1 cellular context compared by ENCODE assay signal in the genomic region with DNA sequence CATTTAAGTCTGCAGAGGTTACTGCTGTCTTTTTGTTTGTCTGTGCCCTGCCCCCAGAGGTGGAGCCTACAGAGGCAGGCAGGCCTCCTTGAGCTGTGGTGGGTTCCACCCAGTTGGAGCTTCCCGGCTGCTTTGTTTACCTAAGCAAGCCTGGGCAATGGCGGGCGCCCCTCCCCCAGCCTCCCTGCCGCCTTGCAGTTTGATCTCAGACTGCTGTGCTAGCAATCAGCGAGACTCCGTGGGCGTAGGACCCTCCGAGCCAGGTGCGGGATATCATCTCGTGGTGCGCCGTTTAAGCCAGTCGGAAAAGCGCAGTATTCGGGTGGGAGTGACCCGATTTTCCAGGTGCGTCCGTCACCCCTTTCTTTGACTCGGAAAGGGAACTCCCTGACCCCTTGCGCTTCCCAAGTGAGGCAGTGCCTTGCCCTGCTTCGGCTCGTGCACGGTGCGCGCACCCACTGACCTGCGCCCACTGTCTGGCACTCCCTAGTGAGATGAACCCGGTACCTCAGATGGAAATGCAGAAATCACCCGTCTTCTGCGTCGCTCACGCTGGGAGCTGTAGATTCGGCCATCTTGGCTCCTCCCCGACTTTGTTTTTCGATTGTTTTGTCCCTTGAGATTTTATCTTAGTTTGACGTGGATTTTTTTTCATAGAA.
TF ChIP-seq lines count a peak whose summit lies in the region.
"Not testable (repeated sequence)": the region's sequence is repeated elsewhere in the genome, so short reads cannot be mapped to it uniquely, and the experiment has no call there.

No MANE protein-coding gene starts in this region.

TF ChIP-seq in HepG2, 621 proteins besides CTCF, POLR2A, EP300 and RAD21 (continues in another document):
- TF ChIP-seq, protein P1, sequence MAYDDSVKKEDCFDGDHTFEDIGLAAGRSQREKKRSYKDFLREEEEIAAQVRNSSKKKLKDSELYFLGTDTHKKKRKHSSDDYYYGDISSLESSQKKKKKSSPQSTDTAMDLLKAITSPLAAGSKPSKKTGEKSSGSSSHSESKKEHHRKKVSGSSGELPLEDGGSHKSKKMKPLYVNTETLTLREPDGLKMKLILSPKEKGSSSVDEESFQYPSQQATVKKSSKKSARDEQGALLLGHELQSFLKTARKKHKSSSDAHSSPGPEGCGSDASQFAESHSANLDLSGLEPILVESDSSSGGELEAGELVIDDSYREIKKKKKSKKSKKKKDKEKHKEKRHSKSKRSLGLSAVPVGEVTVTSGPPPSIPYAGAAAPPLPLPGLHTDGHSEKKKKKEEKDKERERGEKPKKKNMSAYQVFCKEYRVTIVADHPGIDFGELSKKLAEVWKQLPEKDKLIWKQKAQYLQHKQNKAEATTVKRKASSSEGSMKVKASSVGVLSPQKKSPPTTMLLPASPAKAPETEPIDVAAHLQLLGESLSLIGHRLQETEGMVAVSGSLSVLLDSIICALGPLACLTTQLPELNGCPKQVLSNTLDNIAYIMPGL (CRISPR knock-in tag; IDR thresholded peaks at IDR 0.05; ENCODE audit: borderline replicate concordance in 1 of 2, low read depth in 1 of 2), result peak in 1 of 2 experiments; percentile 31; a peak in 2 of 4 replicates
- TF ChIP-seq SP4 (CRISPR knock-in tag; IDR thresholded peaks at IDR 0.05) (0 out of 2 replicates have a peak, but pooled peaks have one; percentile 24), BRD4 (CRISPR knock-in tag; IDR thresholded peaks at IDR 0.05) (peak; percentile 54; the same call in 1 of the 2 replicates), KDM5B (CRISPR knock-in tag; IDR thresholded peaks at IDR 0.05; ENCODE audit: borderline replicate concordance) (peak; percentile 38; the same call in 1 of the 2 replicates), PHF8 (CRISPR knock-in tag; IDR thresholded peaks at IDR 0.05) (peak; percentile 68), FOXK1 (CRISPR knock-in tag; IDR thresholded peaks at IDR 0.05; ENCODE audit: borderline replicate concordance, low read depth) (peak; percentile 27; the same call in 1 of the 2 replicates), MED1 (CRISPR knock-in tag; IDR thresholded peaks at IDR 0.05) (peak; percentile 18; the same call in 1 of the 2 replicates), DMAP1 (CRISPR knock-in tag; IDR thresholded peaks at IDR 0.05) (peak; percentile 22; the same call in 1 of the 2 replicates), NFRKB (IDR thresholded peaks at IDR 0.05) (peak; percentile 16; the same call in 1 of the 2 replicates), ZNF274 (CRISPR knock-in tag; IDR thresholded peaks at IDR 0.05) (0 out of 2 replicates have a peak, but pooled peaks have one; percentile 46), FOXA1 (CRISPR knock-in tag; IDR thresholded peaks at IDR 0.05) (peak; percentile 88), HOXA3 (CRISPR knock-in tag; IDR thresholded peaks at IDR 0.05) (peak; percentile 72), SOX6 (CRISPR knock-in tag; IDR thresholded peaks at IDR 0.05) (peak; percentile 59), KAT7 (CRISPR knock-in tag; IDR thresholded peaks at IDR 0.05; ENCODE audit: borderline replicate concordance) (peak; percentile 64; the same call in 1 of the 2 replicates), KMT2B (CRISPR knock-in tag; IDR thresholded peaks at IDR 0.05) (peak; percentile 61; the same call in 1 of the 2 replicates), THAP11 (CRISPR knock-in tag; IDR thresholded peaks at IDR 0.05) (0 out of 2 replicates have a peak, but pooled peaks have one; percentile 11), HNRNPLL (IDR thresholded peaks at IDR 0.05; ENCODE audit: low read depth, low read length, poor library complexity, severe bottlenecking) (peak; percentile 33), ZNF563 (CRISPR knock-in tag; IDR thresholded peaks at IDR 0.05) (0 out of 2 replicates have a peak, but pooled peaks have one; percentile 40), ZNF292 (CRISPR knock-in tag; IDR thresholded peaks at IDR 0.05; ENCODE audit: borderline replicate concordance, low read depth) (peak; percentile 73; the same call in 1 of the 2 replicates), ZNF605 (CRISPR knock-in tag; IDR thresholded peaks at IDR 0.05) (0 out of 2 replicates have a peak, but pooled peaks have one; percentile 29)
- TF ChIP-seq, protein P2, sequence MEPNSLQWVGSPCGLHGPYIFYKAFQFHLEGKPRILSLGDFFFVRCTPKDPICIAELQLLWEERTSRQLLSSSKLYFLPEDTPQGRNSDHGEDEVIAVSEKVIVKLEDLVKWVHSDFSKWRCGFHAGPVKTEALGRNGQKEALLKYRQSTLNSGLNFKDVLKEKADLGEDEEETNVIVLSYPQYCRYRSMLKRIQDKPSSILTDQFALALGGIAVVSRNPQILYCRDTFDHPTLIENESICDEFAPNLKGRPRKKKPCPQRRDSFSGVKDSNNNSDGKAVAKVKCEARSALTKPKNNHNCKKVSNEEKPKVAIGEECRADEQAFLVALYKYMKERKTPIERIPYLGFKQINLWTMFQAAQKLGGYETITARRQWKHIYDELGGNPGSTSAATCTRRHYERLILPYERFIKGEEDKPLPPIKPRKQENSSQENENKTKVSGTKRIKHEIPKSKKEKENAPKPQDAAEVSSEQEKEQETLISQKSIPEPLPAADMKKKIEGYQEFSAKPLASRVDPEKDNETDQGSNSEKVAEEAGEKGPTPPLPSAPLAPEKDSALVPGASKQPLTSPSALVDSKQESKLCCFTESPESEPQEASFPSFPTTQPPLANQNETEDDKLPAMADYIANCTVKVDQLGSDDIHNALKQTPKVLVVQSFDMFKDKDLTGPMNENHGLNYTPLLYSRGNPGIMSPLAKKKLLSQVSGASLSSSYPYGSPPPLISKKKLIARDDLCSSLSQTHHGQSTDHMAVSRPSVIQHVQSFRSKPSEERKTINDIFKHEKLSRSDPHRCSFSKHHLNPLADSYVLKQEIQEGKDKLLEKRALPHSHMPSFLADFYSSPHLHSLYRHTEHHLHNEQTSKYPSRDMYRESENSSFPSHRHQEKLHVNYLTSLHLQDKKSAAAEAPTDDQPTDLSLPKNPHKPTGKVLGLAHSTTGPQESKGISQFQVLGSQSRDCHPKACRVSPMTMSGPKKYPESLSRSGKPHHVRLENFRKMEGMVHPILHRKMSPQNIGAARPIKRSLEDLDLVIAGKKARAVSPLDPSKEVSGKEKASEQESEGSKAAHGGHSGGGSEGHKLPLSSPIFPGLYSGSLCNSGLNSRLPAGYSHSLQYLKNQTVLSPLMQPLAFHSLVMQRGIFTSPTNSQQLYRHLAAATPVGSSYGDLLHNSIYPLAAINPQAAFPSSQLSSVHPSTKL (CRISPR knock-in tag; IDR thresholded peaks at IDR 0.05), result peak; percentile 59; the same call in 1 of the 2 replicates
- TF ChIP-seq, protein P3, sequence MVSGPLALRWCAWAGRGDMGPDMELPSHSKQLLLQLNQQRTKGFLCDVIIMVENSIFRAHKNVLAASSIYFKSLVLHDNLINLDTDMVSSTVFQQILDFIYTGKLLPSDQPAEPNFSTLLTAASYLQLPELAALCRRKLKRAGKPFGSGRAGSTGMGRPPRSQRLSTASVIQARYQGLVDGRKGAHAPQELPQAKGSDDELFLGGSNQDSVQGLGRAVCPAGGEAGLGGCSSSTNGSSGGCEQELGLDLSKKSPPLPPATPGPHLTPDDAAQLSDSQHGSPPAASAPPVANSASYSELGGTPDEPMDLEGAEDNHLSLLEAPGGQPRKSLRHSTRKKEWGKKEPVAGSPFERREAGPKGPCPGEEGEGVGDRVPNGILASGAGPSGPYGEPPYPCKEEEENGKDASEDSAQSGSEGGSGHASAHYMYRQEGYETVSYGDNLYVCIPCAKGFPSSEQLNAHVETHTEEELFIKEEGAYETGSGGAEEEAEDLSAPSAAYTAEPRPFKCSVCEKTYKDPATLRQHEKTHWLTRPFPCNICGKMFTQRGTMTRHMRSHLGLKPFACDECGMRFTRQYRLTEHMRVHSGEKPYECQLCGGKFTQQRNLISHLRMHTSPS (CRISPR knock-in tag; IDR thresholded peaks at IDR 0.05; ENCODE audit: low read depth), result 0 out of 2 replicates have a peak, but pooled peaks have one; percentile 37
- TF ChIP-seq, protein P4, sequence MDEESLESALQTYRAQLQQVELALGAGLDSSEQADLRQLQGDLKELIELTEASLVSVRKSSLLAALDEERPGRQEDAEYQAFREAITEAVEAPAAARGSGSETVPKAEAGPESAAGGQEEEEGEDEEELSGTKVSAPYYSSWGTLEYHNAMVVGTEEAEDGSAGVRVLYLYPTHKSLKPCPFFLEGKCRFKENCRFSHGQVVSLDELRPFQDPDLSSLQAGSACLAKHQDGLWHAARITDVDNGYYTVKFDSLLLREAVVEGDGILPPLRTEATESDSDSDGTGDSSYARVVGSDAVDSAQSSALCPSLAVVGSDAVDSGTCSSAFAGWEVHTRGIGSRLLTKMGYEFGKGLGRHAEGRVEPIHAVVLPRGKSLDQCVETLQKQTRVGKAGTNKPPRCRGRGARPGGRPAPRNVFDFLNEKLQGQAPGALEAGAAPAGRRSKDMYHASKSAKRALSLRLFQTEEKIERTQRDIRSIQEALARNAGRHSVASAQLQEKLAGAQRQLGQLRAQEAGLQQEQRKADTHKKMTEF (CRISPR knock-in tag; IDR thresholded peaks at IDR 0.05), result peak; percentile 72; the same call in 1 of the 2 replicates
- not testable (repeated sequence) for TF ChIP-seq FOXA1, SOX6 (IDR thresholded peaks at IDR 0.05)
- TF ChIP-seq, protein P5, sequence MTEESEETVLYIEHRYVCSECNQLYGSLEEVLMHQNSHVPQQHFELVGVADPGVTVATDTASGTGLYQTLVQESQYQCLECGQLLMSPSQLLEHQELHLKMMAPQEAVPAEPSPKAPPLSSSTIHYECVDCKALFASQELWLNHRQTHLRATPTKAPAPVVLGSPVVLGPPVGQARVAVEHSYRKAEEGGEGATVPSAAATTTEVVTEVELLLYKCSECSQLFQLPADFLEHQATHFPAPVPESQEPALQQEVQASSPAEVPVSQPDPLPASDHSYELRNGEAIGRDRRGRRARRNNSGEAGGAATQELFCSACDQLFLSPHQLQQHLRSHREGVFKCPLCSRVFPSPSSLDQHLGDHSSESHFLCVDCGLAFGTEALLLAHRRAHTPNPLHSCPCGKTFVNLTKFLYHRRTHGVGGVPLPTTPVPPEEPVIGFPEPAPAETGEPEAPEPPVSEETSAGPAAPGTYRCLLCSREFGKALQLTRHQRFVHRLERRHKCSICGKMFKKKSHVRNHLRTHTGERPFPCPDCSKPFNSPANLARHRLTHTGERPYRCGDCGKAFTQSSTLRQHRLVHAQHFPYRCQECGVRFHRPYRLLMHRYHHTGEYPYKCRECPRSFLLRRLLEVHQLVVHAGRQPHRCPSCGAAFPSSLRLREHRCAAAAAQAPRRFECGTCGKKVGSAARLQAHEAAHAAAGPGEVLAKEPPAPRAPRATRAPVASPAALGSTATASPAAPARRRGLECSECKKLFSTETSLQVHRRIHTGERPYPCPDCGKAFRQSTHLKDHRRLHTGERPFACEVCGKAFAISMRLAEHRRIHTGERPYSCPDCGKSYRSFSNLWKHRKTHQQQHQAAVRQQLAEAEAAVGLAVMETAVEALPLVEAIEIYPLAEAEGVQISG (CRISPR knock-in tag; IDR thresholded peaks at IDR 0.05), result peak; percentile 49; the same call in 1 of the 2 replicates
- TF ChIP-seq, protein P6, sequence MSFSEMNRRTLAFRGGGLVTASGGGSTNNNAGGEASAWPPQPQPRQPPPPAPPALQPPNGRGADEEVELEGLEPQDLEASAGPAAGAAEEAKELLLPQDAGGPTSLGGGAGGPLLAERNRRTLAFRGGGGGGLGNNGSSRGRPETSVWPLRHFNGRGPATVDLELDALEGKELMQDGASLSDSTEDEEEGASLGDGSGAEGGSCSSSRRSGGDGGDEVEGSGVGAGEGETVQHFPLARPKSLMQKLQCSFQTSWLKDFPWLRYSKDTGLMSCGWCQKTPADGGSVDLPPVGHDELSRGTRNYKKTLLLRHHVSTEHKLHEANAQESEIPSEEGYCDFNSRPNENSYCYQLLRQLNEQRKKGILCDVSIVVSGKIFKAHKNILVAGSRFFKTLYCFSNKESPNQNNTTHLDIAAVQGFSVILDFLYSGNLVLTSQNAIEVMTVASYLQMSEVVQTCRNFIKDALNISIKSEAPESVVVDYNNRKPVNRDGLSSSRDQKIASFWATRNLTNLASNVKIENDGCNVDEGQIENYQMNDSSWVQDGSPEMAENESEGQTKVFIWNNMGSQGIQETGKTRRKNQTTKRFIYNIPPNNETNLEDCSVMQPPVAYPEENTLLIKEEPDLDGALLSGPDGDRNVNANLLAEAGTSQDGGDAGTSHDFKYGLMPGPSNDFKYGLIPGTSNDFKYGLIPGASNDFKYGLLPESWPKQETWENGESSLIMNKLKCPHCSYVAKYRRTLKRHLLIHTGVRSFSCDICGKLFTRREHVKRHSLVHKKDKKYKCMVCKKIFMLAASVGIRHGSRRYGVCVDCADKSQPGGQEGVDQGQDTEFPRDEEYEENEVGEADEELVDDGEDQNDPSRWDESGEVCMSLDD (CRISPR knock-in tag; IDR thresholded peaks at IDR 0.05; ENCODE audit: borderline replicate concordance), result peak; percentile 34; the same call in 1 of the 2 replicates
- TF ChIP-seq, protein P7, sequence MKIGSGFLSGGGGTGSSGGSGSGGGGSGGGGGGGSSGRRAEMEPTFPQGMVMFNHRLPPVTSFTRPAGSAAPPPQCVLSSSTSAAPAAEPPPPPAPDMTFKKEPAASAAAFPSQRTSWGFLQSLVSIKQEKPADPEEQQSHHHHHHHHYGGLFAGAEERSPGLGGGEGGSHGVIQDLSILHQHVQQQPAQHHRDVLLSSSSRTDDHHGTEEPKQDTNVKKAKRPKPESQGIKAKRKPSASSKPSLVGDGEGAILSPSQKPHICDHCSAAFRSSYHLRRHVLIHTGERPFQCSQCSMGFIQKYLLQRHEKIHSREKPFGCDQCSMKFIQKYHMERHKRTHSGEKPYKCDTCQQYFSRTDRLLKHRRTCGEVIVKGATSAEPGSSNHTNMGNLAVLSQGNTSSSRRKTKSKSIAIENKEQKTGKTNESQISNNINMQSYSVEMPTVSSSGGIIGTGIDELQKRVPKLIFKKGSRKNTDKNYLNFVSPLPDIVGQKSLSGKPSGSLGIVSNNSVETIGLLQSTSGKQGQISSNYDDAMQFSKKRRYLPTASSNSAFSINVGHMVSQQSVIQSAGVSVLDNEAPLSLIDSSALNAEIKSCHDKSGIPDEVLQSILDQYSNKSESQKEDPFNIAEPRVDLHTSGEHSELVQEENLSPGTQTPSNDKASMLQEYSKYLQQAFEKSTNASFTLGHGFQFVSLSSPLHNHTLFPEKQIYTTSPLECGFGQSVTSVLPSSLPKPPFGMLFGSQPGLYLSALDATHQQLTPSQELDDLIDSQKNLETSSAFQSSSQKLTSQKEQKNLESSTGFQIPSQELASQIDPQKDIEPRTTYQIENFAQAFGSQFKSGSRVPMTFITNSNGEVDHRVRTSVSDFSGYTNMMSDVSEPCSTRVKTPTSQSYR (CRISPR knock-in tag; IDR thresholded peaks at IDR 0.05; ENCODE audit: borderline replicate concordance), result peak; percentile 94
